In genomic region chr20:63893999-63894357, GRCh38 we compare ENCODE assay signal across 8 cellular contexts. TPM values are rescaled to one million over a fixed set of nuclear protein-coding genes. Genes with fewer than 3 reads are reported as not detected.
A peak's percentile ranks its signal among the peaks of the same experiment; 100 is the strongest.
DNase-seq lines count a peak whose midpoint lies in the region; ATAC-seq, FAIRE-seq and TF ChIP-seq lines count a peak whose summit lies in the region.
"Had no signal": no experiment of that assay in that cellular context is flagged by ENCODE, and none has a peak within 500 bp of the region (broad histone marks: within the 10 kb centered on the region; RNA-seq: fewer than 3 reads in every experiment).

No MANE protein-coding gene starts in this region.

- peaks cover 25% of the 10 kb centered on the region for H3K36me3 ChIP-seq in HUES64 (ENCODE audit: insufficient read depth, low read length)
- peaks cover 24% of the 10 kb centered on the region for H3K36me3 ChIP-seq in iPS-15b (ENCODE audit: control insufficient read depth, insufficient read depth, low read length)
- peaks cover 37% of the 10 kb centered on the region; the same call in 1 of the 2 replicates for H3K36me3 ChIP-seq in OCI-LY7 (ENCODE audit: insufficient read depth, low read length)

- H3K27me3 ChIP-seq in HUES64 (ENCODE audit: insufficient read depth, low read length) (no peaks in the 10 kb centered on the region), iPS-15b (ENCODE audit: control insufficient read depth, insufficient read depth, low read length) (no peaks in the 10 kb centered on the region)

- H3K4me1 ChIP-seq in HUES64 (ENCODE audit: insufficient read depth, low read length) (peaks cover 10% of the 10 kb centered on the region; the same call in 1 of the 2 replicates), iPS-15b (ENCODE audit: control insufficient read depth, insufficient read depth, low read length) (peaks cover 3% of the 10 kb centered on the region), OCI-LY7 (ENCODE audit: insufficient read depth, low read length, poor library complexity, severe bottlenecking) (peaks cover 11% of the 10 kb centered on the region)

- H3K36me3 Mint-ChIP-seq in activated T-helper 2 cell treated with anti-CD3 and anti-CD28 coated beads, Interferon-gamma antibody, Interleukin-2, Interleukin-4, amounts not matched to agents 10 μg/mL and 5 μg/mL and 100 μg/mL, durations not matched to agents 14 hours and 24 hours and 36 hours (ENCODE audit: low read depth): peaks cover 35% of the 10 kb centered on the region
- peaks cover 76% of the 10 kb centered on the region for H3K36me3 Mint-ChIP-seq in stimulated activated effector memory CD8-positive, alpha-beta T cell treated with anti-CD3 and anti-CD28 coated beads, Interleukin-12 subunit alpha, Interleukin-12 subunit beta, amount 100 ng/mL, for 72 hours

- no peak for FAIRE-seq in H54 (lab: Jason Lieb, UNC)

- no peak overlapping the region for H3K4me2 ChIP-seq in OCI-LY7 (ENCODE audit: low read length)

- intact Hi-C loops in activated T-helper 2 cell treated with anti-CD3 and anti-CD28 coated beads, Interferon-gamma antibody, Interleukin-2, Interleukin-4, amounts not matched to agents 10 μg/mL and 5 μg/mL and 100 μg/mL, durations not matched to agents 14 hours and 24 hours and 36 hours (cut with micrococcal nuclease): loop anchor here (2.0 to 10.0 kb wide), 2 partner anchors 29 to 141 kb away; partner anchors contain the start of genes C20orf204 and TPD52L2
- intact Hi-C loops in OCI-LY7 (cut with micrococcal nuclease; ENCODE audit: unreplicated experiment): loop anchor here (2.0 kb wide), 1 partner anchor 29 kb away; the partner anchor contains the start of gene TPD52L2

- peaks cover 14% of the 10 kb centered on the region for H4K20me1 ChIP-seq in OCI-LY7 (ENCODE audit: insufficient read depth, low read length)

- POLR2A ChIA-PET in OCI-LY7 (lab: Charles Lee): no interaction called here

- H3K27me3 Mint-ChIP-seq in activated T-helper 2 cell treated with anti-CD3 and anti-CD28 coated beads, Interferon-gamma antibody, Interleukin-2, Interleukin-4, amounts not matched to agents 10 μg/mL and 5 μg/mL and 100 μg/mL, durations not matched to agents 14 hours and 24 hours and 36 hours (ENCODE audit: low read depth): no peaks in the 10 kb centered on the region

- no peak for DNase-seq in activated T-helper 2 cell treated with anti-CD3 and anti-CD28 coated beads, Interferon-gamma antibody, Interleukin-2, Interleukin-4, amounts not matched to agents 10 μg/mL and 5 μg/mL and 100 μg/mL, durations not matched to agents 14 hours and 24 hours and 36 hours (ENCODE audit: low spot score)
- DNase-seq in stimulated activated effector memory CD8-positive, alpha-beta T cell treated with anti-CD3 and anti-CD28 coated beads, Interleukin-12 subunit alpha, Interleukin-12 subunit beta, amount 100 ng/mL, for 72 hours (ENCODE audit: low spot score in 2 of 2): no peak
- no peak for DNase-seq in H54 (ENCODE audit: insufficient read length, low spot score)
- no peak for DNase-seq in OCI-LY7 (ENCODE audit: low spot score)
- DNase-seq: NCI-H774 had no signal

- peaks cover 33% of the 10 kb centered on the region for H3K4me1 Mint-ChIP-seq in activated T-helper 2 cell treated with anti-CD3 and anti-CD28 coated beads, Interferon-gamma antibody, Interleukin-2, Interleukin-4, amounts not matched to agents 10 μg/mL and 5 μg/mL and 100 μg/mL, durations not matched to agents 14 hours and 24 hours and 36 hours (ENCODE audit: low read depth)
- H3K4me1 Mint-ChIP-seq in stimulated activated effector memory CD8-positive, alpha-beta T cell treated with anti-CD3 and anti-CD28 coated beads, Interleukin-12 subunit alpha, Interleukin-12 subunit beta, amount 100 ng/mL, for 72 hours: peaks cover 33% of the 10 kb centered on the region

- CTCF ChIA-PET in OCI-LY7 (lab: Charles Lee; ENCODE audit: unreplicated experiment): no interaction called here

- peak overlapping the region; percentile 58 for H3K27ac Mint-ChIP-seq in activated T-helper 2 cell treated with anti-CD3 and anti-CD28 coated beads, Interferon-gamma antibody, Interleukin-2, Interleukin-4, amounts not matched to agents 10 μg/mL and 5 μg/mL and 100 μg/mL, durations not matched to agents 14 hours and 24 hours and 36 hours
- H3K27ac Mint-ChIP-seq in stimulated activated effector memory CD8-positive, alpha-beta T cell treated with anti-CD3 and anti-CD28 coated beads, Interleukin-12 subunit alpha, Interleukin-12 subunit beta, amount 100 ng/mL, for 72 hours: peak overlapping the region; percentile 90

- H3K4me3 Mint-ChIP-seq in activated T-helper 2 cell treated with anti-CD3 and anti-CD28 coated beads, Interferon-gamma antibody, Interleukin-2, Interleukin-4, amounts not matched to agents 10 μg/mL and 5 μg/mL and 100 μg/mL, durations not matched to agents 14 hours and 24 hours and 36 hours (ENCODE audit: low read depth): peak overlapping the region; percentile 83
- peak overlapping the region; percentile 75 for H3K4me3 Mint-ChIP-seq in stimulated activated effector memory CD8-positive, alpha-beta T cell treated with anti-CD3 and anti-CD28 coated beads, Interleukin-12 subunit alpha, Interleukin-12 subunit beta, amount 100 ng/mL, for 72 hours

- ATAC-seq in stimulated activated effector memory CD8-positive, alpha-beta T cell treated with anti-CD3 and anti-CD28 coated beads, Interleukin-12 subunit alpha, Interleukin-12 subunit beta, amount 100 ng/mL, for 72 hours: no peak
- ATAC-seq in HG02642 (IDR thresholded peaks at IDR 0.05; ENCODE audit: poor library complexity, unreplicated experiment): no peak

- peaks cover 31% of the 10 kb centered on the region for H3K79me2 ChIP-seq in OCI-LY7 (ENCODE audit: insufficient read depth, low read depth, low read length)

- H3K9ac ChIP-seq in HUES64 (ENCODE audit: low read depth, low read length) (no peak overlapping the region), iPS-15b (ENCODE audit: low read depth, low read length) (no peak overlapping the region)

- TF ChIP-seq POLR2A in H54 (IDR thresholded peaks at IDR 0.05; ENCODE audit: low read depth, low read length): no peak

- H3K4me3 ChIP-seq in HUES64 (ENCODE audit: low read length) (peak overlapping the region; percentile 76), iPS-15b (ENCODE audit: low read depth, low read length) (peak overlapping the region; percentile 64), OCI-LY7 (ENCODE audit: low read depth, low read length, poor library complexity, severe bottlenecking) (no peak overlapping the region)

- no peak overlapping the region for H3K27ac ChIP-seq in HUES64 (ENCODE audit: low read depth, low read length)
- H3K27ac ChIP-seq in OCI-LY7 (ENCODE audit: low read depth, low read length, poor library complexity, severe bottlenecking): no peak overlapping the region

- no peak for TF ChIP-seq CTCF in OCI-LY7 (conservative IDR thresholded peaks at IDR 0.05; ENCODE audit: low read length)

- H2AFZ ChIP-seq in OCI-LY7 (ENCODE audit: low read length): no peak overlapping the region

- no peaks in the 10 kb centered on the region for H3K9me2 ChIP-seq in OCI-LY7 (ENCODE audit: insufficient read depth, low read length)

- 38% methylated on average over 6 of the region's 6 CpGs for WGBS in HUES64

- H3K9me3 ChIP-seq in HUES64 (ENCODE audit: insufficient read depth, low read depth, low read length) (no peaks in the 10 kb centered on the region), iPS-15b (ENCODE audit: control insufficient read depth, insufficient read depth, low read length) (no peaks in the 10 kb centered on the region), OCI-LY7 (ENCODE audit: low read length) (no peaks in the 10 kb centered on the region)

- BruUV-seq in OCI-LY7 (replicated peaks; lab: Mats Ljungman, UMichigan): no TSS peak

- no peaks in the 10 kb centered on the region for H3K9me3 Mint-ChIP-seq in activated T-helper 2 cell treated with anti-CD3 and anti-CD28 coated beads, Interferon-gamma antibody, Interleukin-2, Interleukin-4, amounts not matched to agents 10 μg/mL and 5 μg/mL and 100 μg/mL, durations not matched to agents 14 hours and 24 hours and 36 hours
- no peaks in the 10 kb centered on the region for H3K9me3 Mint-ChIP-seq in stimulated activated effector memory CD8-positive, alpha-beta T cell treated with anti-CD3 and anti-CD28 coated beads, Interleukin-12 subunit alpha, Interleukin-12 subunit beta, amount 100 ng/mL, for 72 hours

RNA-seq across cellular contexts. Expression of gene DNAJC5, which starts 0.9 kb away (rescaled TPM):
- polyA plus RNA-seq in HUES64 (2013, experiment 1 of 2): 19.1 TPM
- polyA plus RNA-seq in HUES64 (2013, experiment 2 of 2): 19.7 TPM
- 38.1 and 40.0 TPM in 2 replicates for total RNA-seq in activated T-helper 2 cell treated with anti-CD3 and anti-CD28 coated beads, Interferon-gamma antibody, Interleukin-2, Interleukin-4, amounts not matched to agents 10 μg/mL and 5 μg/mL and 100 μg/mL, durations not matched to agents 14 hours and 24 hours and 36 hours
- 23.5 and 27.7 TPM in 2 replicates for total RNA-seq in OCI-LY7 (2014; rRNA removed; shearing (Covaris generic))
- 24.1 and 27.5 TPM in 2 replicates for total RNA-seq in OCI-LY7 (2022)

RNA-seq across cellular contexts. Expression of gene TPD52L2, which starts 28.9 kb away (rescaled TPM):
- polyA plus RNA-seq in HUES64 (2013, experiment 1 of 2): 68.5 TPM
- 63.7 TPM for polyA plus RNA-seq in HUES64 (2013, experiment 2 of 2)
- total RNA-seq in activated T-helper 2 cell treated with anti-CD3 and anti-CD28 coated beads, Interferon-gamma antibody, Interleukin-2, Interleukin-4, amounts not matched to agents 10 μg/mL and 5 μg/mL and 100 μg/mL, durations not matched to agents 14 hours and 24 hours and 36 hours: 62.5 and 66.7 TPM in 2 replicates
- 27.2 and 28.6 TPM in 2 replicates for total RNA-seq in OCI-LY7 (2014; rRNA removed; shearing (Covaris generic))
- 47.0 and 51.0 TPM in 2 replicates for total RNA-seq in OCI-LY7 (2022)

RNA-seq across cellular contexts. Expression of gene ABHD16B, which starts 32.7 kb away (rescaled TPM):
- not detected for polyA plus RNA-seq in HUES64 (2013, experiment 1 of 2)
- polyA plus RNA-seq in HUES64 (2013, experiment 2 of 2): not detected
- total RNA-seq in activated T-helper 2 cell treated with anti-CD3 and anti-CD28 coated beads, Interferon-gamma antibody, Interleukin-2, Interleukin-4, amounts not matched to agents 10 μg/mL and 5 μg/mL and 100 μg/mL, durations not matched to agents 14 hours and 24 hours and 36 hours: 0.16 TPM in 1 of 2 replicates, not detected in the other
- total RNA-seq in OCI-LY7 (2014; rRNA removed; shearing (Covaris generic)): not detected in 2 replicates
- 0.29 TPM in 1 of 2 replicates, not detected in the other for total RNA-seq in OCI-LY7 (2022)
